ENCODE assay signal across 16 cellular contexts in genomic region chr1:3332662-3333061, GRCh38.
DNase-seq lines count a peak whose midpoint lies in the region; ATAC-seq, FAIRE-seq and TF ChIP-seq lines count a peak whose summit lies in the region.
"Had no signal": no experiment of that assay in that cellular context is flagged by ENCODE, and none has a peak within 500 bp of the region (broad histone marks: within the 10 kb centered on the region; RNA-seq: fewer than 3 reads in every experiment).

No MANE protein-coding gene starts in this region.

- POLR2A ChIA-PET in K562 (lab: Yijun Ruan, JAX), result no interaction called here

- no peaks in the 10 kb centered on the region for H3K9me3 ChIP-seq in left ventricle myocardium inferior (replicated peaks)
- no peaks in the 10 kb centered on the region for H3K9me3 ChIP-seq in right atrium auricular region
- peaks cover 8% of the 10 kb centered on the region; the same call in 1 of the 2 replicates for H3K9me3 ChIP-seq in K562 (replicated peaks; ENCODE audit: control insufficient read depth, insufficient read depth, low read depth, low read length)
- H3K9me3 ChIP-seq: BE2C had no signal

- H3K4me1 Mint-ChIP-seq in stimulated activated effector memory CD8-positive, alpha-beta T cell treated with anti-CD3 and anti-CD28 coated beads, Interleukin-12 subunit alpha, Interleukin-12 subunit beta, amount 100 ng/mL, for 72 hours, result no peaks in the 10 kb centered on the region
- H3K4me1 Mint-ChIP-seq: CD4-positive, alpha-beta memory T cell had no signal

- DNase-seq in left ventricle myocardium inferior (no peak), right atrium auricular region (ENCODE audit: low spot score) (no peak), K562 (ENCODE audit: extremely low read depth in 1 of 4, low spot score in 3 of 4) (no peak), NCI-H146 treated with DMSO at 0.1 percent for 48 hours (lab: John Stamatoyannopoulos, UW; ENCODE audit: unreplicated experiment) (no peak)
- DNase-seq in stimulated activated effector memory CD8-positive, alpha-beta T cell treated with anti-CD3 and anti-CD28 coated beads, Interleukin-12 subunit alpha, Interleukin-12 subunit beta, amount 100 ng/mL, for 72 hours (ENCODE audit: low spot score in 2 of 2), result no peak
- DNase-seq: BE2C; CD4-positive, alpha-beta memory T cell; DMS79; H9; KBM-7 had no signal

- H4K20me1 ChIP-seq in K562 (replicated peaks; ENCODE audit: control insufficient read depth, insufficient read depth, low read length), result peaks cover 4% of the 10 kb centered on the region

- TF ChIP-seq POLR2A in K562 (conservative IDR thresholded peaks at IDR 0.05), result no peak

- H3K9me1 ChIP-seq in K562 (ENCODE audit: control insufficient read depth, insufficient read depth, low read length), result no peaks in the 10 kb centered on the region

- 1% methylated on average over 10 of the region's 10 CpGs for WGBS in K562 (ENCODE audit: insufficient coverage, low coverage, missing lambda C conversion rate)

- H3K4me3 ChIP-seq in left ventricle myocardium inferior, result no peak overlapping the region
- H3K4me3 ChIP-seq in right atrium auricular region, result no peak overlapping the region
- no peak overlapping the region for H3K4me3 ChIP-seq in K562
- H3K4me3 ChIP-seq: GM12878, GM23338 had no signal

- no peak overlapping the region for H3K9ac ChIP-seq in K562 (ENCODE audit: insufficient read depth in 1 of 2, low read depth in 2 of 2, low read length in 2 of 2)

- no peaks in the 10 kb centered on the region for H3K36me3 ChIP-seq in left ventricle myocardium inferior
- no peaks in the 10 kb centered on the region for H3K36me3 ChIP-seq in right atrium auricular region
- H3K36me3 ChIP-seq in K562 (ENCODE audit: control insufficient read depth, insufficient read depth, low read length), result no peaks in the 10 kb centered on the region
- H3K36me3 ChIP-seq: BE2C had no signal

- H3K27ac Mint-ChIP-seq in stimulated activated effector memory CD8-positive, alpha-beta T cell treated with anti-CD3 and anti-CD28 coated beads, Interleukin-12 subunit alpha, Interleukin-12 subunit beta, amount 100 ng/mL, for 72 hours, result no peak overlapping the region
- H3K27ac Mint-ChIP-seq: GM23338 had no signal

- H2AFZ ChIP-seq in K562 (ENCODE audit: low read depth, low read length), result no peak overlapping the region
- H2AFZ ChIP-seq: GM23338 had no signal

- H3K79me2 ChIP-seq in K562 (ENCODE audit: control insufficient read depth, insufficient read depth, low read length), result no peaks in the 10 kb centered on the region

- no peak for FAIRE-seq in K562 (lab: Jason Lieb, UNC)
- FAIRE-seq: GM12878, GM18507, HTR-8/SVneo had no signal

- TF ChIP-seq CTCF in left ventricle myocardium inferior (IDR thresholded peaks at IDR 0.05; ENCODE audit: borderline replicate concordance) (no peak), right atrium auricular region (IDR thresholded peaks at IDR 0.05) (no peak), K562 (IDR thresholded peaks at IDR 0.05 in 2 of 3, conservative IDR thresholded peaks at IDR 0.05 in 1 of 3; ENCODE audit: insufficient read depth in 2 of 3, low read depth in 1 of 3, low read length in 3 of 3) (no peak)

- H3K4me1 ChIP-seq in left ventricle myocardium inferior (peaks cover 77% of the 10 kb centered on the region), right atrium auricular region (peaks cover 0 to 4% of the 10 kb centered on the region in 2 donors), K562 (replicated peaks in 1 of 2; ENCODE audit: control insufficient read depth in 2 of 2, insufficient read depth in 2 of 2, low read length in 2 of 2) (peaks cover 0 to 3% of the 10 kb centered on the region in 2 experiments; a peak in 1 of 5 replicates)
- H3K4me1 ChIP-seq: BE2C had no signal

- intact Hi-C loops in left ventricle myocardium inferior (cut with micrococcal nuclease), result no loop called here
- intact Hi-C loops in K562 (cut with micrococcal nuclease), result no loop called here

- H3K27ac ChIP-seq in left ventricle myocardium inferior (replicated peaks), result peak overlapping the region; percentile 84
- no peak overlapping the region for H3K27ac ChIP-seq in right atrium auricular region
- H3K27ac ChIP-seq in K562 (ENCODE audit: extremely low read depth, low read depth, low read length), result no peak overlapping the region; the same call in 2 of the 3 replicates
- H3K27ac ChIP-seq in layer of hippocampus (ENCODE audit: low read depth, low read length), result peak overlapping the region; percentile 1

- H3K4me2 ChIP-seq in K562 (ENCODE audit: insufficient read depth, low read length), result no peak overlapping the region
- H3K4me2 ChIP-seq: GM23338 had no signal

- ATAC-seq in K562 (no peak), HG03039 (IDR thresholded peaks at IDR 0.05; ENCODE audit: unreplicated experiment) (no peak)
- ATAC-seq in stimulated activated effector memory CD8-positive, alpha-beta T cell treated with anti-CD3 and anti-CD28 coated beads, Interleukin-12 subunit alpha, Interleukin-12 subunit beta, amount 100 ng/mL, for 72 hours, result no peak
- ATAC-seq: GM12878, GM23338 had no signal

- BruUV-seq in K562 (replicated peaks; lab: Mats Ljungman, UMichigan), result no TSS peak

- no peak overlapping the region for H3K4me3 Mint-ChIP-seq in stimulated activated effector memory CD8-positive, alpha-beta T cell treated with anti-CD3 and anti-CD28 coated beads, Interleukin-12 subunit alpha, Interleukin-12 subunit beta, amount 100 ng/mL, for 72 hours
- H3K4me3 Mint-ChIP-seq: CD4-positive, alpha-beta memory T cell; GM23338; H9 had no signal

- TF ChIP-seq RAD21 in K562 (CRISPR knock-in tag; conservative IDR thresholded peaks at IDR 0.05 in 1 of 2, IDR thresholded peaks at IDR 0.05 in 1 of 2), result no peak

- no peaks in the 10 kb centered on the region for H3K9me3 Mint-ChIP-seq in stimulated activated effector memory CD8-positive, alpha-beta T cell treated with anti-CD3 and anti-CD28 coated beads, Interleukin-12 subunit alpha, Interleukin-12 subunit beta, amount 100 ng/mL, for 72 hours
- H3K9me3 Mint-ChIP-seq: CD4-positive, alpha-beta memory T cell; GM23338; H9 had no signal

- no peaks in the 10 kb centered on the region for H3K36me3 Mint-ChIP-seq in stimulated activated effector memory CD8-positive, alpha-beta T cell treated with anti-CD3 and anti-CD28 coated beads, Interleukin-12 subunit alpha, Interleukin-12 subunit beta, amount 100 ng/mL, for 72 hours
- H3K36me3 Mint-ChIP-seq: CD4-positive, alpha-beta memory T cell had no signal

- CTCF ChIA-PET in K562 (lab: Yijun Ruan, JAX; ENCODE audit: low intra/inter-chr PET ratio), result no interaction called here

- in situ Hi-C loops in K562 (cut with MboI), result no loop called here

- no peak for TF ChIP-seq EP300 in K562 (IDR thresholded peaks at IDR 0.05; ENCODE audit: low read length)

- peaks cover 7% of the 10 kb centered on the region for H3K27me3 ChIP-seq in left ventricle myocardium inferior (ENCODE audit: low read depth)
- no peaks in the 10 kb centered on the region for H3K27me3 ChIP-seq in right atrium auricular region
- H3K27me3 ChIP-seq in K562 (ENCODE audit: control insufficient read depth in 2 of 2, insufficient read depth in 2 of 2, low read length in 2 of 2), result peaks cover 0 to 14% of the 10 kb centered on the region in 2 experiments; a peak in 1 of 5 replicates
- H3K27me3 ChIP-seq in layer of hippocampus (ENCODE audit: control insufficient read depth, insufficient read depth, low read length), result peaks cover 5% of the 10 kb centered on the region
- H3K27me3 ChIP-seq: BE2C had no signal

TF ChIP-seq in K562, 482 proteins besides CTCF, POLR2A, EP300 and RAD21:
- TF ChIP-seq HLTF (IDR thresholded peaks at IDR 0.05), result no peak
- no peak for TF ChIP-seq LARP7 (IDR thresholded peaks at IDR 0.05)
- peak; percentile 73; the same call in 1 of the 2 replicates for TF ChIP-seq RFX5 (IDR thresholded peaks at IDR 0.05; ENCODE audit: low read depth, low read length)
- no peak for TF ChIP-seq TEAD1 (CRISPR knock-in tag; IDR thresholded peaks at IDR 0.05)
- TF ChIP-seq PCBP1 (IDR thresholded peaks at IDR 0.05; ENCODE audit: low read depth, low read length, poor library complexity, severe bottlenecking), result no peak
- TF ChIP-seq CXXC5 (CRISPR knock-in tag; IDR thresholded peaks at IDR 0.05), result no peak
- TF ChIP-seq, protein P1, sequence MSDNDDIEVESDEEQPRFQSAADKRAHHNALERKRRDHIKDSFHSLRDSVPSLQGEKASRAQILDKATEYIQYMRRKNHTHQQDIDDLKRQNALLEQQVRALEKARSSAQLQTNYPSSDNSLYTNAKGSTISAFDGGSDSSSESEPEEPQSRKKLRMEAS (CRISPR knock-in tag; IDR thresholded peaks at IDR 0.05), result no peak
- TF ChIP-seq TCF3 (CRISPR knock-in tag; IDR thresholded peaks at IDR 0.05), result no peak
- TF ChIP-seq, protein P2, sequence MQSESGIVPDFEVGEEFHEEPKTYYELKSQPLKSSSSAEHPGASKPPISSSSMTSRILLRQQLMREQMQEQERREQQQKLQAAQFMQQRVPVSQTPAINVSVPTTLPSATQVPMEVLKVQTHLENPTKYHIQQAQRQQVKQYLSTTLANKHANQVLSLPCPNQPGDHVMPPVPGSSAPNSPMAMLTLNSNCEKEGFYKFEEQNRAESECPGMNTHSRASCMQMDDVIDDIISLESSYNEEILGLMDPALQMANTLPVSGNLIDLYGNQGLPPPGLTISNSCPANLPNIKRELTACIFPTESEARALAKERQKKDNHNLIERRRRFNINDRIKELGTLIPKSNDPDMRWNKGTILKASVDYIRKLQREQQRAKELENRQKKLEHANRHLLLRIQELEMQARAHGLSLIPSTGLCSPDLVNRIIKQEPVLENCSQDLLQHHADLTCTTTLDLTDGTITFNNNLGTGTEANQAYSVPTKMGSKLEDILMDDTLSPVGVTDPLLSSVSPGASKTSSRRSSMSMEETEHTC (IDR thresholded peaks at IDR 0.05), result no peak

Comparison
In these comparisons a context has a peak if more than half of its experiments do, and no peak if none do; other contexts are left out.
1. H3K27ac ChIP-seq: peak in left ventricle myocardium inferior (single experiment) and layer of hippocampus (single experiment); none in right atrium auricular region (0 of 2) and K562 (single experiment).